Comparison of ENCODE assay signal across 1 cellular context in genomic region chr17:48478224-48479013, GRCh38.
TF ChIP-seq lines count a peak whose summit lies in the region.

No MANE protein-coding gene starts in this region.

TF ChIP-seq in K562, 482 proteins besides CTCF, POLR2A, EP300 and RAD21 (continued from another document and continues in another):
- TF ChIP-seq ATF2 (CRISPR knock-in tag; IDR thresholded peaks at IDR 0.05): no peak
- TF ChIP-seq FOXJ2 (tag; IDR thresholded peaks at IDR 0.05): no peak
- no peak for TF ChIP-seq CHD7 (IDR thresholded peaks at IDR 0.05; ENCODE audit: low read depth, low read length)
- TF ChIP-seq LARP7 (IDR thresholded peaks at IDR 0.05): no peak
- TF ChIP-seq ZNF444 (CRISPR knock-in tag; IDR thresholded peaks at IDR 0.05): no peak
- TF ChIP-seq SP1 (CRISPR knock-in tag; IDR thresholded peaks at IDR 0.05): no peak; the same call in 1 of the 2 replicates
- TF ChIP-seq, protein P1, sequence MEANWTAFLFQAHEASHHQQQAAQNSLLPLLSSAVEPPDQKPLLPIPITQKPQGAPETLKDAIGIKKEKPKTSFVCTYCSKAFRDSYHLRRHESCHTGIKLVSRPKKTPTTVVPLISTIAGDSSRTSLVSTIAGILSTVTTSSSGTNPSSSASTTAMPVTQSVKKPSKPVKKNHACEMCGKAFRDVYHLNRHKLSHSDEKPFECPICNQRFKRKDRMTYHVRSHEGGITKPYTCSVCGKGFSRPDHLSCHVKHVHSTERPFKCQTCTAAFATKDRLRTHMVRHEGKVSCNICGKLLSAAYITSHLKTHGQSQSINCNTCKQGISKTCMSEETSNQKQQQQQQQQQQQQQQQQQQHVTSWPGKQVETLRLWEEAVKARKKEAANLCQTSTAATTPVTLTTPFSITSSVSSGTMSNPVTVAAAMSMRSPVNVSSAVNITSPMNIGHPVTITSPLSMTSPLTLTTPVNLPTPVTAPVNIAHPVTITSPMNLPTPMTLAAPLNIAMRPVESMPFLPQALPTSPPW (CRISPR knock-in tag; IDR thresholded peaks at IDR 0.05): peak; percentile 41; the same call in 1 of the 2 replicates
- TF ChIP-seq NONO (IDR thresholded peaks at IDR 0.05; ENCODE audit: low read depth in 2 of 2, low read length in 1 of 2): no peak
- no peak; the same call in 1 of the 2 replicates for TF ChIP-seq HDAC2 (IDR thresholded peaks at IDR 0.05)
- no peak; the same call in 1 of the 2 replicates for TF ChIP-seq NR2C1 (IDR thresholded peaks at IDR 0.05)
- TF ChIP-seq NR2C1 (tag; IDR thresholded peaks at IDR 0.05): 0 out of 2 replicates have a peak, but pooled peaks have one; percentile 19
- TF ChIP-seq ZNF140 (CRISPR knock-in tag; IDR thresholded peaks at IDR 0.05): no peak
- TF ChIP-seq XRCC5 (IDR thresholded peaks at IDR 0.05; ENCODE audit: low read depth, low read length): no peak
- TF ChIP-seq RB1 (IDR thresholded peaks at IDR 0.05; ENCODE audit: low read depth): no peak
- TF ChIP-seq, protein P2, sequence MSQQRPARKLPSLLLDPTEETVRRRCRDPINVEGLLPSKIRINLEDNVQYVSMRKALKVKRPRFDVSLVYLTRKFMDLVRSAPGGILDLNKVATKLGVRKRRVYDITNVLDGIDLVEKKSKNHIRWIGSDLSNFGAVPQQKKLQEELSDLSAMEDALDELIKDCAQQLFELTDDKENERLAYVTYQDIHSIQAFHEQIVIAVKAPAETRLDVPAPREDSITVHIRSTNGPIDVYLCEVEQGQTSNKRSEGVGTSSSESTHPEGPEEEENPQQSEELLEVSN (IDR thresholded peaks at IDR 0.05; ENCODE audit: borderline replicate concordance in 1 of 2, extremely low read depth in 1 of 2, insufficient read depth in 1 of 2, insufficient read length in 1 of 2, low read depth in 1 of 2, low read length in 1 of 2, poor library complexity in 1 of 2, severe bottlenecking in 1 of 2): no peak
- no peak for TF ChIP-seq POLR2B (IDR thresholded peaks at IDR 0.05; ENCODE audit: low read depth, partially characterized antibody)
- peak; percentile 85 for TF ChIP-seq JUN (IDR thresholded peaks at IDR 0.05; ENCODE audit: borderline replicate concordance, low read depth, low read length)
- no peak for TF ChIP-seq JUN (CRISPR knock-in tag; IDR thresholded peaks at IDR 0.05; ENCODE audit: borderline replicate concordance)
- TF ChIP-seq ELK3 (CRISPR knock-in tag; IDR thresholded peaks at IDR 0.05): no peak
- TF ChIP-seq CUX1 (CRISPR knock-in tag; IDR thresholded peaks at IDR 0.05): no peak
- TF ChIP-seq NFIX (CRISPR knock-in tag; IDR thresholded peaks at IDR 0.05; ENCODE audit: low read depth): no peak
- TF ChIP-seq, protein P3, sequence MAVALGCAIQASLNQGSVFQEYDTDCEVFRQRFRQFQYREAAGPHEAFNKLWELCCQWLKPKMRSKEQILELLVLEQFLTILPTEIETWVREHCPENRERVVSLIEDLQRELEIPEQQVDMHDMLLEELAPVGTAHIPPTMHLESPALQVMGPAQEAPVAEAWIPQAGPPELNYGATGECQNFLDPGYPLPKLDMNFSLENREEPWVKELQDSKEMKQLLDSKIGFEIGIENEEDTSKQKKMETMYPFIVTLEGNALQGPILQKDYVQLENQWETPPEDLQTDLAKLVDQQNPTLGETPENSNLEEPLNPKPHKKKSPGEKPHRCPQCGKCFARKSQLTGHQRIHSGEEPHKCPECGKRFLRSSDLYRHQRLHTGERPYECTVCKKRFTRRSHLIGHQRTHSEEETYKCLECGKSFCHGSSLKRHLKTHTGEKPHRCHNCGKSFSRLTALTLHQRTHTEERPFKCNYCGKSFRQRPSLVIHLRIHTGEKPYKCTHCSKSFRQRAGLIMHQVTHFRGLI (CRISPR knock-in tag; IDR thresholded peaks at IDR 0.05): no peak
- no peak for TF ChIP-seq ZNF274 (IDR thresholded peaks at IDR 0.05; ENCODE audit: borderline replicate concordance, low read depth, low read length)
- TF ChIP-seq, protein P4, sequence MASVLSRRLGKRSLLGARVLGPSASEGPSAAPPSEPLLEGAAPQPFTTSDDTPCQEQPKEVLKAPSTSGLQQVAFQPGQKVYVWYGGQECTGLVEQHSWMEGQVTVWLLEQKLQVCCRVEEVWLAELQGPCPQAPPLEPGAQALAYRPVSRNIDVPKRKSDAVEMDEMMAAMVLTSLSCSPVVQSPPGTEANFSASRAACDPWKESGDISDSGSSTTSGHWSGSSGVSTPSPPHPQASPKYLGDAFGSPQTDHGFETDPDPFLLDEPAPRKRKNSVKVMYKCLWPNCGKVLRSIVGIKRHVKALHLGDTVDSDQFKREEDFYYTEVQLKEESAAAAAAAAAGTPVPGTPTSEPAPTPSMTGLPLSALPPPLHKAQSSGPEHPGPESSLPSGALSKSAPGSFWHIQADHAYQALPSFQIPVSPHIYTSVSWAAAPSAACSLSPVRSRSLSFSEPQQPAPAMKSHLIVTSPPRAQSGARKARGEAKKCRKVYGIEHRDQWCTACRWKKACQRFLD (CRISPR knock-in tag; IDR thresholded peaks at IDR 0.05): peak; percentile 68
- no peak for TF ChIP-seq SMC3 (conservative IDR thresholded peaks at IDR 0.05; ENCODE audit: insufficient read depth, low read depth, low read length)
- no peak for TF ChIP-seq ZFP91 (CRISPR knock-in tag; IDR thresholded peaks at IDR 0.05)
- no peak for TF ChIP-seq IRF2 (CRISPR knock-in tag; IDR thresholded peaks at IDR 0.05)
- no peak for TF ChIP-seq PURB (CRISPR knock-in tag; IDR thresholded peaks at IDR 0.05; ENCODE audit: low read depth)
